Comparison of ENCODE assay signal across 31 cellular contexts in genomic region chr1:194903524-194903923, GRCh38.
"Had no signal": no experiment of that assay in that cellular context is flagged by ENCODE, and none has a peak within 500 bp of the region (broad histone marks: within the 10 kb centered on the region; RNA-seq: fewer than 3 reads in every experiment).

No MANE protein-coding gene starts in this region.

- FAIRE-seq: islet of Langerhans had no signal

- H3K4me1 ChIP-seq: adrenal gland, body of pancreas, colonic mucosa, esophagus squamous epithelium, left lung, lower lobe of right lung, parathyroid adenoma, psoas muscle, stomach, tibial artery had no signal

- H3K79me2 ChIP-seq: parathyroid adenoma had no signal

- H3K27ac ChIP-seq: adrenal gland, body of pancreas, cardiac muscle cell, colonic mucosa, epithelial cell of prostate, esophagus squamous epithelium, left lung, lower lobe of right lung, parathyroid adenoma, psoas muscle, stomach, tibial artery had no signal

- H3K27me3 ChIP-seq: adrenal gland, body of pancreas, cardiac muscle cell, colonic mucosa, esophagus squamous epithelium, left lung, stomach, tibial artery had no signal

- DNase-seq: activated CD4-positive, alpha-beta memory T cell treated with anti-CD3 and anti-CD28 coated beads for 36 hours; activated CD4-positive, alpha-beta T cell treated with anti-CD3 and anti-CD28 coated beads, Interleukin-2, amount 10 ng/mL, durations not matched to agents 24 days and 14 days; activated CD4-positive, CD25-positive, alpha-beta regulatory T cell treated with anti-CD3 and anti-CD28 coated beads, Interleukin-2, amount 50 U/mL, for 72 hours; activated CD8-positive, alpha-beta memory T cell treated with anti-CD3 and anti-CD28 coated beads, Interleukin-2, amount 50 U/mL, for 4 hours; activated effector memory CD4-positive, alpha-beta T cell treated with anti-CD3 and anti-CD28 coated beads, Interleukin-2, amount 50 U/mL, for 16 hours; activated naive CD4-positive, alpha-beta T cell treated with anti-CD3 and anti-CD28 coated beads for 36 hours; activated naive CD8-positive, alpha-beta T cell treated with anti-CD3 and anti-CD28 coated beads for 36 hours; activated T-cell treated with anti-CD3 and anti-CD28 coated beads, Interleukin-2, amount 50 U/mL, for 1 hour; adrenal gland; aorta; body of pancreas; cerebellar nuclear complex; colonic mucosa; effector CD8-positive, alpha-beta T cell; esophagus squamous epithelium; foreskin melanocyte; left lung; lower lobe of right lung; mesenchymal stem cell; naive thymus-derived CD8-positive, alpha-beta T cell; nucleus accumbens; psoas muscle; stimulated activated CD4-positive, alpha-beta T cell treated with anti-CD3 and anti-CD28 coated beads, Interleukin-2, amount 100 ng/mL, for 24 hours; stimulated activated naive B cell treated with anti-CD40 and anti-IgM and Interleukin-4, amounts not matched to agents 10 μg/mL and 1 μg/mL and 100 μg/mL, for 72 hours; stomach; tibial artery had no signal

- H3K9ac ChIP-seq: parathyroid adenoma had no signal

- ATAC-seq: body of pancreas; left lung; lower lobe of right lung; naive thymus-derived CD8-positive, alpha-beta T cell; psoas muscle had no signal

- H3K4me2 ChIP-seq: smooth muscle cell had no signal

- H3K4me3 ChIP-seq: adrenal gland, body of pancreas, cardiac muscle cell, colonic mucosa, esophagus squamous epithelium, left lung, lower lobe of right lung, psoas muscle, smooth muscle cell, stomach, tibial artery had no signal

- H3K9me3 ChIP-seq: adrenal gland, body of pancreas, colonic mucosa, esophagus squamous epithelium, lower lobe of right lung, psoas muscle, stomach, tibial artery had no signal

- H2AFZ ChIP-seq: parathyroid adenoma had no signal

- H3K36me3 ChIP-seq: adrenal gland, cardiac muscle cell, colonic mucosa, esophagus squamous epithelium, left lung, lower lobe of right lung, stomach, tibial artery had no signal
